ENCODE assay signal across 14 cellular contexts in the genomic region with DNA sequence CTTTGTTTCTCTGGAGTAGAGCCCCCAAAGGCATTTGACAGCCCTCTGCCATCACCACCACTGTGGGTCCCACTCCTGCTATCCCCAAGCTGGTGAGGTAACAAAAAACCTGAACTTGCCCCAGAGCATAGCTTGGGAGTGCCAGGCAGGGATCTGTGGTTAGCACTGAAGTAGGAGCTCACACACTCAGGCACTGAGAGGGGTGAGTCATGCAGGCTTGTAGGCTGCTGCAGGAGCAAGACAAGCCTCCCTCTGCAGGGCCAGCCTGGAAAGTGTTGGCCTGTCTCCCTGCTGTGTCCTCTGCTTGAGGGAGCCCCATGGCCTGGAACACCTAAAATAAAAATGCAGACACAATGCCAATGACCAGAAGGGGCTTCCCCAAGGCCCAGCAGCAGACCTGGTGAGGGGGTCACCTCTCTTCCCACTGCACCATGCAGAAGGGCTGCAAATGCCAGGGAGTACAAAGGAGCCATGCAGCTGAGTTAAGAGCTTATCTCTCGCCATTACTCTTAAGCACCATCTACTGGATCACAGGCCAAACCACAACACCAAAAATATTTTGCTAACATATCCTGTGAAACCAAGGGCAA.
DNase-seq lines count a peak whose midpoint lies in the region; ATAC-seq, FAIRE-seq and TF ChIP-seq lines count a peak whose summit lies in the region.
"Had no signal": no experiment of that assay in that cellular context is flagged by ENCODE, and none has a peak within 500 bp of the region (broad histone marks: within the 10 kb centered on the region; RNA-seq: fewer than 3 reads in every experiment).

No MANE protein-coding gene starts in this region.

- H3K36me3 Mint-ChIP-seq in activated T-cell treated with anti-CD3 and anti-CD28 coated beads, Interleukin-2, amount 50 U/mL, for 72 hours (ENCODE audit: insufficient read depth in 2 of 2) = peaks cover 1 to 2% of the 10 kb centered on the region in 2 donors
- H3K36me3 Mint-ChIP-seq: naive B cell had no signal

- in situ Hi-C loops in ACHN (cut with HindIII; ENCODE audit: low pct_ligation_motif_present, low pct_unique_long_range_greater_than_20kb, low sequenced_read_pairs) (no loop called here), Panc1 (cut with HindIII; ENCODE audit: low pct_unique_long_range_greater_than_20kb, low sequenced_read_pairs) (no loop called here)

- H3K36me3 ChIP-seq in Panc1 (ENCODE audit: control insufficient read depth, insufficient read depth, low read length) (no peaks in the 10 kb centered on the region), aorta (ENCODE audit: control insufficient read depth in 1 of 2, insufficient read depth in 2 of 2, low read length in 1 of 2) (no peaks in the 10 kb centered on the region)
- H3K36me3 ChIP-seq: BE2C had no signal

- intact Hi-C loops in Panc1 (cut with micrococcal nuclease; ENCODE audit: unreplicated experiment) = no loop called here
- intact Hi-C loops in aorta (cut with DNase I) = no loop called here

- H3K27ac ChIP-seq in Panc1 (ENCODE audit: low read length) (no peak overlapping the region), aorta (ENCODE audit: low read depth in 1 of 2, low read length in 2 of 2) (no peak overlapping the region)
- H3K27ac ChIP-seq: body of pancreas had no signal

- H3K4me3 ChIP-seq in Panc1 (ENCODE audit: low read depth in 2 of 2, low read length in 2 of 2) (no peak overlapping the region), aorta (ENCODE audit: low read length in 2 of 2) (no peak overlapping the region)
- H3K4me3 ChIP-seq: body of pancreas had no signal

- TF ChIP-seq POLR2A in H54 (IDR thresholded peaks at IDR 0.05; ENCODE audit: low read depth, low read length) = no peak
- TF ChIP-seq POLR2A in erythroblast (IDR thresholded peaks at IDR 0.05; ENCODE audit: low read length) = no peak

- H3K4me1 Mint-ChIP-seq in activated T-cell treated with anti-CD3 and anti-CD28 coated beads, Interleukin-2, amount 50 U/mL, for 72 hours (ENCODE audit: low read depth) = no peaks in the 10 kb centered on the region
- H3K4me1 Mint-ChIP-seq: naive B cell had no signal

- ATAC-seq in Panc1 (no peak), GM21737 (IDR thresholded peaks at IDR 0.05; ENCODE audit: unreplicated experiment) (no peak), aorta (ENCODE audit: low FRiP score) (no peak)
- no peak for ATAC-seq in activated T-cell treated with anti-CD3 and anti-CD28 coated beads, Interleukin-2, amount 50 U/mL, for 72 hours (replicated peaks in 1 of 2)
- ATAC-seq: activated T-cell treated with anti-CD3 and anti-CD28 coated beads, Interleukin-2, amount 50 U/mL, for 4 hours; body of pancreas had no signal

- H3K27me3 ChIP-seq in Panc1 (ENCODE audit: control insufficient read depth, insufficient read depth, low read length) (no peaks in the 10 kb centered on the region), aorta (ENCODE audit: control insufficient read depth in 1 of 2, insufficient read depth in 2 of 2, low read length in 1 of 2) (no peaks in the 10 kb centered on the region)
- H3K27me3 ChIP-seq: BE2C, body of pancreas had no signal

- FAIRE-seq in H54 (lab: Jason Lieb, UNC) = peak; percentile 23
- FAIRE-seq: small intestine had no signal

- peaks cover 13% of the 10 kb centered on the region for H3K27me3 Mint-ChIP-seq in activated T-cell treated with anti-CD3 and anti-CD28 coated beads, Interleukin-2, amount 50 U/mL, for 72 hours (ENCODE audit: low read depth)

- POLR2A ChIA-PET in Panc1 (lab: Charles Lee) = no interaction called here

- DNase-seq in ACHN (peak; percentile 47), H54 (ENCODE audit: insufficient read length, low spot score) (peak; percentile 15), Panc1 (ENCODE audit: low read depth, low spot score) (no peak), erythroblast (lab: John Stamatoyannopoulos, UW) (peak; percentile 26 to 33), GM19238 (ENCODE audit: insufficient read length, low spot score) (no peak), aorta (no peak)
- DNase-seq in activated T-cell treated with anti-CD3 and anti-CD28 coated beads, Interleukin-2, amount 50 U/mL, for 72 hours = no peak
- DNase-seq: activated T-cell treated with anti-CD3 and anti-CD28 coated beads, Interleukin-2, amount 50 U/mL, for 4 hours; BE2C; body of pancreas; naive B cell; NCI-H748 treated with DMSO at 0.1 percent for 48 hours; small intestine had no signal

- H3K9me3 ChIP-seq in Panc1 (ENCODE audit: control insufficient read depth, insufficient read depth, low read depth, low read length) (no peaks in the 10 kb centered on the region), aorta (ENCODE audit: control insufficient read depth, low read length) (no peaks in the 10 kb centered on the region)
- H3K9me3 ChIP-seq: BE2C had no signal

- no TSS peak for BruUV-seq in Panc1 (replicated peaks; lab: Mats Ljungman, UMichigan)

- WGBS in aorta, 2 donors = 67 to 82% methylated on average over 1 of the region's 1 CpG

- no peak overlapping the region for H3K27ac Mint-ChIP-seq in activated T-cell treated with anti-CD3 and anti-CD28 coated beads, Interleukin-2, amount 50 U/mL, for 72 hours
- H3K27ac Mint-ChIP-seq: naive B cell had no signal

- H3K4me1 ChIP-seq in Panc1 (ENCODE audit: control insufficient read depth, insufficient read depth, low read length) = no peaks in the 10 kb centered on the region
- H3K4me1 ChIP-seq in aorta (ENCODE audit: control insufficient read depth in 1 of 2, insufficient read depth in 2 of 2, low read length in 2 of 2) = no peaks in the 10 kb centered on the region
- H3K4me1 ChIP-seq: BE2C, body of pancreas had no signal

- H3K4me3 Mint-ChIP-seq in activated T-cell treated with anti-CD3 and anti-CD28 coated beads, Interleukin-2, amount 50 U/mL, for 72 hours = no peak overlapping the region
- H3K4me3 Mint-ChIP-seq: activated T-cell treated with anti-CD3 and anti-CD28 coated beads, Interleukin-2, amount 50 U/mL, for 4 hours; naive B cell had no signal

- peak; percentile 21; the same call in 1 of the 2 replicates for TF ChIP-seq CTCF in Panc1 (IDR thresholded peaks at IDR 0.05)

- CTCF ChIA-PET in Panc1 (lab: Charles Lee) = no interaction called here

- peaks cover 2 to 6% of the 10 kb centered on the region in 2 donors for H3K9me3 Mint-ChIP-seq in activated T-cell treated with anti-CD3 and anti-CD28 coated beads, Interleukin-2, amount 50 U/mL, for 72 hours

Comparison
In these comparisons a context has a peak if more than half of its experiments do, and no peak if none do; other contexts are left out.
1. DNase-seq: peak in ACHN (single experiment), H54 (single experiment) and erythroblast (2 of 2); none in Panc1 (single experiment), GM19238 (single experiment), activated T-cell treated with anti-CD3 and anti-CD28 coated beads, Interleukin-2, amount 50 U/mL, for 72 hours (0 of 2) and aorta (0 of 2).